ENCODE assay signal across 20 cellular contexts in the genomic region with DNA sequence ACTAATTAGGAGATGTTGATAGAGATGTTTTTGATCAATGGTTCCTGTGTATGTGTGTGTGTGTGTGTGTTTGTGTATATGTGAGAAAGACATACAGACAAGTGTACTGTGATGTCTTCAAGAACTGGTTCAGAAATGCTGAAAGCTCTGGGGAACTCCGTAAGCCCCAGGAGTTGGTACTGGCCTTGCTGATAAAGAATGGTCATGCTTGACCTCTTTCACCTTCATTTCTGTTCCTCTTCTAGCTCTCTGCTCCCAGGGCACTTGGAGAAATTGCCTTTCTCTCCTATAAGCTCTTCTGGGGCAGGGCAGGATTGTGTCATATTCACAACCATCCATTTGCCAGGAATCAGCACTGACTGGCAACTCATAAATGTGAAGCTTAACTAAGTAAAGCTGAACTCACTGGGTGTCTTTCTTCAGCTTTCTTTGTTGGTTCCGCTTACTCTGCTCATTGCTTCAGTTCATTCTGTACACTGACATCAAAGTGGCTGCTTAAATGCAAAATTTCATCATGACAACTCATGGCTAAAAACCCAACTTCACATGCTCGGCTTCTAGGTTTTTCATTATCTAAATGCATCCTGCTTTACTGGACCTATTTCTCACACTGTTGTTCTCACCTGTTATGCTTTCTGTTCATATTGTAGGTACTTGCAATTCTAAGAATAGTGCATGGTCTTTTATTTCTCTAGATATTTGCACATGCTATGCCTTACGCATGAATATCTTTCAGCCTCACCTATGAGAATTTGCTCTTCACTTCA.
DNase-seq lines count a peak whose midpoint lies in the region; ATAC-seq and TF ChIP-seq lines count a peak whose summit lies in the region.
"Had no signal": no experiment of that assay in that cellular context is flagged by ENCODE, and none has a peak within 500 bp of the region (broad histone marks: within the 10 kb centered on the region; RNA-seq: fewer than 3 reads in every experiment).

No MANE protein-coding gene starts in this region.

- H3K27me3 Mint-ChIP-seq in mesothelial cell of epicardium (ENCODE audit: low read depth) = no peaks in the 10 kb centered on the region

- peaks cover 17% of the 10 kb centered on the region for H3K9me3 Mint-ChIP-seq in mesothelial cell of epicardium

- TF ChIP-seq CTCF in GM10248 (IDR thresholded peaks at IDR 0.05; ENCODE audit: control extremely low read depth, extremely low read depth, low read depth, missing control alignments) (no peak), mesothelial cell of epicardium (IDR thresholded peaks at IDR 0.05; ENCODE audit: unreplicated experiment) (no peak)

- peaks cover 3% of the 10 kb centered on the region for H3K36me3 Mint-ChIP-seq in mesothelial cell of epicardium
- H3K36me3 Mint-ChIP-seq: CD14-positive monocyte had no signal

- ATAC-seq in GM19324 (IDR thresholded peaks at IDR 0.05; ENCODE audit: low FRiP score, unreplicated experiment) (peak; percentile 55), HG02610 (IDR thresholded peaks at IDR 0.05; ENCODE audit: unreplicated experiment) (peak; percentile 73), HG03442 (IDR thresholded peaks at IDR 0.05; ENCODE audit: unreplicated experiment) (peak; percentile 66), GM19455 (IDR thresholded peaks at IDR 0.05; ENCODE audit: unreplicated experiment) (no peak)
- ATAC-seq: left colon had no signal

- POLR2A ChIA-PET in GM10248 (lab: Yijun Ruan, JAX) = interaction anchor here (0.6 kb wide), 1 partner anchor 89 kb away, joined by 4 read pairs; no protein-coding TSS in a partner anchor

- peak; percentile 15 for DNase-seq in GM10248 (ENCODE audit: extremely low spot score)
- no peak for DNase-seq in GOT3 (lab: John Stamatoyannopoulos, UW)
- DNase-seq in mesothelial cell of epicardium (ENCODE audit: low spot score in 2 of 2, unreplicated experiment in 2 of 2) = no peak
- DNase-seq in T-helper 9 cell = no peak
- DNase-seq: 8988T; activated effector memory CD4-positive, alpha-beta T cell treated with Interleukin-2 at 50 U/mL for 16 hours; cerebellar nuclear complex; DMS79 treated with DMSO at 0.1 percent for 48 hours; left colon; MV-4-11; NCI-H2081; NCI-H748 treated with DMSO at 0.1 percent for 48 hours; ovary; stimulated activated CD4-positive, alpha-beta T cell treated with anti-CD3 and anti-CD28 coated beads, Interleukin-4, amount 100 ng/mL, for 4 hours had no signal

- H3K4me3 Mint-ChIP-seq in mesothelial cell of epicardium = no peak overlapping the region
- H3K4me3 Mint-ChIP-seq: CD14-positive monocyte, IgD-negative memory B cell had no signal

- H3K27ac Mint-ChIP-seq in mesothelial cell of epicardium = no peak overlapping the region
- H3K27ac Mint-ChIP-seq: IgD-negative memory B cell had no signal

- H3K4me1 Mint-ChIP-seq in mesothelial cell of epicardium = no peaks in the 10 kb centered on the region
- H3K4me1 Mint-ChIP-seq: CD14-positive monocyte had no signal

- CTCF ChIA-PET in GM10248 (lab: Yijun Ruan, JAX) = interaction anchor here (1.1 to 3.7 kb wide), 4 partner anchors 10 to 33 kb away, joined by 3 to 10 read pairs (median 6); no protein-coding TSS in a partner anchor
